ENCODE assay signal across 17 cellular contexts in genomic region chr15:62492900-62493299, GRCh38.
DNase-seq lines count a peak whose midpoint lies in the region; ATAC-seq and TF ChIP-seq lines count a peak whose summit lies in the region.
"Had no signal": no experiment of that assay in that cellular context is flagged by ENCODE, and none has a peak within 500 bp of the region (broad histone marks: within the 10 kb centered on the region; RNA-seq: fewer than 3 reads in every experiment).

No MANE protein-coding gene starts in this region.

- peak overlapping the region; percentile 53 for H3K4me3 Mint-ChIP-seq in glutamatergic neuron (ENCODE audit: unreplicated experiment)
- H3K4me3 Mint-ChIP-seq in nephron: peak overlapping the region in 1 of 3 experiments; percentile 1
- no peak overlapping the region for H3K4me3 Mint-ChIP-seq in GM23338
- H3K4me3 Mint-ChIP-seq in stimulated activated effector memory CD8-positive, alpha-beta T cell treated with anti-CD3 and anti-CD28 coated beads, Interleukin-12 subunit alpha, Interleukin-12 subunit beta, amount 100 ng/mL, for 72 hours: no peak overlapping the region
- H3K4me3 Mint-ChIP-seq: CD8-positive, alpha-beta memory T cell had no signal

- no peak overlapping the region for H3K4me3 ChIP-seq in vagina
- no peak overlapping the region for H3K4me3 ChIP-seq in GM23338
- H3K4me3 ChIP-seq: BLaER1 had no signal

- H3K27ac ChIP-seq in vagina: peak overlapping the region; percentile 51
- no peak overlapping the region for H3K27ac ChIP-seq in GM23338 (ENCODE audit: low read depth)
- H3K27ac ChIP-seq: BLaER1, KMS-11, RWPE1 had no signal

- H3K27me3 Mint-ChIP-seq in glutamatergic neuron (ENCODE audit: unreplicated experiment) (peaks cover 4% of the 10 kb centered on the region), nephron (ENCODE audit: low read depth) (no peaks in the 10 kb centered on the region), GM23338 (ENCODE audit: insufficient read depth, low read depth, poor library complexity) (no peaks in the 10 kb centered on the region)

- H3K9me3 ChIP-seq in vagina: no peaks in the 10 kb centered on the region
- H3K9me3 ChIP-seq: BLaER1 had no signal

- no peak overlapping the region for H2AFZ ChIP-seq in GM23338

- H3K9me3 Mint-ChIP-seq in glutamatergic neuron (ENCODE audit: unreplicated experiment) (peaks cover 15% of the 10 kb centered on the region), nephron (no peaks in the 10 kb centered on the region), GM23338 (no peaks in the 10 kb centered on the region)
- H3K9me3 Mint-ChIP-seq in stimulated activated effector memory CD8-positive, alpha-beta T cell treated with anti-CD3 and anti-CD28 coated beads, Interleukin-12 subunit alpha, Interleukin-12 subunit beta, amount 100 ng/mL, for 72 hours: no peaks in the 10 kb centered on the region
- H3K9me3 Mint-ChIP-seq: CD8-positive, alpha-beta memory T cell had no signal

- H3K4me1 Mint-ChIP-seq in glutamatergic neuron (ENCODE audit: low read depth, unreplicated experiment) (peaks cover 42% of the 10 kb centered on the region), nephron (peaks cover 75% of the 10 kb centered on the region), GM23338 (peaks cover 7% of the 10 kb centered on the region; the same call in 2 of the 3 replicates)
- no peaks in the 10 kb centered on the region for H3K4me1 Mint-ChIP-seq in stimulated activated effector memory CD8-positive, alpha-beta T cell treated with anti-CD3 and anti-CD28 coated beads, Interleukin-12 subunit alpha, Interleukin-12 subunit beta, amount 100 ng/mL, for 72 hours
- H3K4me1 Mint-ChIP-seq: CD8-positive, alpha-beta memory T cell had no signal

- no peaks in the 10 kb centered on the region for H3K79me2 ChIP-seq in GM23338 (replicated peaks; ENCODE audit: insufficient read depth)

- intact Hi-C loops in Right ventricle myocardium inferior (cut with DNase I) (no loop called here), cardiac septum (cut with DNase I) (no loop called here), vagina (cut with DNase I) (no loop called here)

- H3F3A ChIP-seq in GM23338 (replicated peaks; ENCODE audit: low read depth): no peaks in the 10 kb centered on the region

- H3K36me3 Mint-ChIP-seq in glutamatergic neuron (ENCODE audit: unreplicated experiment): no peaks in the 10 kb centered on the region
- peaks cover 5% of the 10 kb centered on the region for H3K36me3 Mint-ChIP-seq in nephron (ENCODE audit: low read depth)
- H3K36me3 Mint-ChIP-seq in GM23338 (ENCODE audit: low read depth): no peaks in the 10 kb centered on the region
- H3K36me3 Mint-ChIP-seq in stimulated activated effector memory CD8-positive, alpha-beta T cell treated with anti-CD3 and anti-CD28 coated beads, Interleukin-12 subunit alpha, Interleukin-12 subunit beta, amount 100 ng/mL, for 72 hours: no peaks in the 10 kb centered on the region
- H3K36me3 Mint-ChIP-seq: CD8-positive, alpha-beta memory T cell had no signal

- no peak overlapping the region for H3K4me2 ChIP-seq in GM23338
- H3K4me2 ChIP-seq: BLaER1, KMS-11 had no signal

- no peaks in the 10 kb centered on the region for H4K20me1 ChIP-seq in GM23338 (replicated peaks; ENCODE audit: insufficient read depth)
- H4K20me1 ChIP-seq: BLaER1 had no signal

- DNase-seq in Right ventricle myocardium inferior (ENCODE audit: missing footprints): no peak
- no peak for DNase-seq in cardiac septum (ENCODE audit: low spot score)
- DNase-seq in glutamatergic neuron: peak; percentile 35
- no peak for DNase-seq in vagina (ENCODE audit: extremely low spot score in 2 of 2)
- DNase-seq in GM23338 (ENCODE audit: low spot score): no peak
- no peak for DNase-seq in stimulated activated effector memory CD8-positive, alpha-beta T cell treated with anti-CD3 and anti-CD28 coated beads, Interleukin-12 subunit alpha, Interleukin-12 subunit beta, amount 100 ng/mL, for 72 hours (ENCODE audit: low spot score in 2 of 2)
- DNase-seq: CD8-positive, alpha-beta memory T cell; DND-41; NCI-H1092; NCI-H146; NCI-H69 had no signal

- H3K4me1 ChIP-seq in vagina: peaks cover 23% of the 10 kb centered on the region
- H3K4me1 ChIP-seq in GM23338 (ENCODE audit: insufficient read depth): no peaks in the 10 kb centered on the region
- H3K4me1 ChIP-seq: BLaER1 had no signal

- no peaks in the 10 kb centered on the region for H3K36me3 ChIP-seq in vagina
- H3K36me3 ChIP-seq in GM23338 (ENCODE audit: insufficient read depth): no peaks in the 10 kb centered on the region
- H3K36me3 ChIP-seq: BLaER1 had no signal

- H3K27me3 ChIP-seq in vagina: no peaks in the 10 kb centered on the region
- no peaks in the 10 kb centered on the region for H3K27me3 ChIP-seq in GM23338 (ENCODE audit: insufficient read depth)
- H3K27me3 ChIP-seq: BLaER1 had no signal

- TF ChIP-seq POLR2A in vagina (IDR thresholded peaks at IDR 0.05): no peak

- H3K9me2 ChIP-seq in GM23338 (ENCODE audit: insufficient read depth): 0 out of 2 replicates have a peak, but pooled peaks cover 4% of the 10 kb centered on the region

- TF ChIP-seq CTCF in glutamatergic neuron (IDR thresholded peaks at IDR 0.05; ENCODE audit: partially characterized antibody, unreplicated experiment) (no peak), nephron (IDR thresholded peaks at IDR 0.05; ENCODE audit: unreplicated experiment in 3 of 3) (no peak), vagina (IDR thresholded peaks at IDR 0.05) (no peak), GM23338 (conservative IDR thresholded peaks at IDR 0.05; ENCODE audit: low read depth in 2 of 2) (no peak)

- peak; percentile 56 for ATAC-seq in Right ventricle myocardium inferior
- ATAC-seq in HG03457 (IDR thresholded peaks at IDR 0.05; ENCODE audit: unreplicated experiment): no peak
- no peak for ATAC-seq in GM23338
- no peak for ATAC-seq in stimulated activated effector memory CD8-positive, alpha-beta T cell treated with anti-CD3 and anti-CD28 coated beads, Interleukin-12 subunit alpha, Interleukin-12 subunit beta, amount 100 ng/mL, for 72 hours
- ATAC-seq: HepG2 had no signal

- peak overlapping the region; percentile 94 for H3K27ac Mint-ChIP-seq in glutamatergic neuron (ENCODE audit: unreplicated experiment)
- H3K27ac Mint-ChIP-seq in nephron: peak overlapping the region; percentile 47 to 96 (median 64)
- no peak overlapping the region for H3K27ac Mint-ChIP-seq in GM23338
- no peak overlapping the region for H3K27ac Mint-ChIP-seq in stimulated activated effector memory CD8-positive, alpha-beta T cell treated with anti-CD3 and anti-CD28 coated beads, Interleukin-12 subunit alpha, Interleukin-12 subunit beta, amount 100 ng/mL, for 72 hours
- H3K27ac Mint-ChIP-seq: CD8-positive, alpha-beta memory T cell had no signal

TF ChIP-seq in GM23338, 12 proteins besides CTCF, POLR2A, EP300 and RAD21 (continues in another document):
- TF ChIP-seq STAT1 (IDR thresholded peaks at IDR 0.05; ENCODE audit: unreplicated experiment) (no peak), ETS1 (IDR thresholded peaks at IDR 0.05) (no peak)

Comparison
In these comparisons a context has a peak if more than half of its experiments do, and no peak if none do; other contexts are left out.
1. H3K27ac Mint-ChIP-seq: peak in glutamatergic neuron (single experiment) and nephron (3 of 3); none in GM23338 (single experiment) and stimulated activated effector memory CD8-positive, alpha-beta T cell treated with anti-CD3 and anti-CD28 coated beads, Interleukin-12 subunit alpha, Interleukin-12 subunit beta, amount 100 ng/mL, for 72 hours (single experiment).